24 cellular contexts compared by ENCODE assay signal in the genomic region with DNA sequence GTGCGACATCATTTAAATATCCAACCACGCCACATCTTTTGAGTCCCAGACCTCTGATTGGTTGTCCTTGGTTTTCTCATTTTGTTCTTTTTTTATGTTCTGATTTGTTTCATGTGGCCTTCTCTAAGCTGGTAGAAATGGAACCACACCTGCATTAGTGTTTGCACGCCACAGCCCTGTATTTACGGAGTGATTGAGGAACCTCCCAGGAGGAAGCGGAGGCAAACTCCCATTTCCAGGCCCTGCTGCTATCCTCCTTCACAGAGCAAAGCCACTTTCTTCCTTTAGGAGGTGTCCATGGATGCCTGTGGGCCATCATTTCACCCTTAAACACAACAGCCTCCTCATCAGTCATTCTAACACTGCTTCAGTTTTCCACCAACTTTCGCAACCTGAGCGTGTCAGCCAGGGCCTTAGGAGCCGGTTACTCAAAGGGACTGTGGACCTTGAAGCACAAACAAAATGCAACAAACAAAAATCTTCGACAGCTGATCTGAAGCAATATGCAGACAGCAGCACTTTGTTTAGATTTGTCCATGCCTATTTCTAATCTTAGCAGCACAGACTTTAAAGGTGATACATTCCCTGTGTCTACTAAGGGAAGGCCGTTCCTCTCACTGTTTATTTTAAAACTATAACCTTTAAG.
DNase-seq lines count a peak whose midpoint lies in the region; ATAC-seq and TF ChIP-seq lines count a peak whose summit lies in the region.
"Had no signal": no experiment of that assay in that cellular context is flagged by ENCODE, and none has a peak within 500 bp of the region (broad histone marks: within the 10 kb centered on the region; RNA-seq: fewer than 3 reads in every experiment).

No MANE protein-coding gene starts in this region.

- H4K20me1 ChIP-seq in mammary epithelial cell (ENCODE audit: insufficient read depth, low read length) (no peaks in the 10 kb centered on the region), neural progenitor cell (ENCODE audit: low read depth) (no peaks in the 10 kb centered on the region)
- H4K20me1 ChIP-seq: BLaER1 treated with 17β-estradiol and CSF1 and Interleukin-3, amounts not matched to agents 10 nM and 100 nM had no signal

- in situ Hi-C loops in mammary epithelial cell (cut with MboI; ENCODE audit: low sequenced_read_pairs in 2 of 2): no loop called here

- no peak for TF ChIP-seq POLR2A in sigmoid colon (IDR thresholded peaks at IDR 0.05)

- H3K27ac ChIP-seq in mammary epithelial cell (ENCODE audit: insufficient read depth, low read depth, low read length): no peak overlapping the region
- H3K27ac ChIP-seq in neural progenitor cell: no peak overlapping the region
- no peak overlapping the region for H3K27ac ChIP-seq in sigmoid colon
- H3K27ac ChIP-seq: BLaER1 treated with 17β-estradiol and CSF1 and Interleukin-3, amounts not matched to agents 10 nM and 100 nM; HL-60 had no signal

- no peak for TF ChIP-seq EP300 in sigmoid colon (IDR thresholded peaks at IDR 0.05)

- no peak for DNase-seq in HFFc6
- no peak for DNase-seq in mammary epithelial cell
- DNase-seq in left lobe of liver (ENCODE audit: low spot score): peak; percentile 82
- no peak for DNase-seq in neural progenitor cell (ENCODE audit: low spot score)
- DNase-seq in DMS53 (lab: John Stamatoyannopoulos, UW): no peak
- DNase-seq in sigmoid colon: no peak
- DNase-seq in GF-D8 (lab: John Stamatoyannopoulos, UW): no peak
- DNase-seq: AML-193; CD4-positive, alpha-beta memory T cell; COR-L47; GDM1; GOT3; HCEC 1CT; MG63; NCI-H1105 treated with DMSO at 0.1 percent for 48 hours; NCI-H146; NCI-H2029; NCI-H446 treated with DMSO at 0.1 percent for 48 hours; NCI-H526; SHP77 treated with DMSO at 0.1 percent for 48 hours had no signal

- H3K27me3 ChIP-seq in mammary epithelial cell (ENCODE audit: insufficient read depth, low read length): no peaks in the 10 kb centered on the region
- H3K27me3 ChIP-seq in neural progenitor cell: no peaks in the 10 kb centered on the region
- H3K27me3 ChIP-seq in sigmoid colon: no peaks in the 10 kb centered on the region
- H3K27me3 ChIP-seq: BLaER1 treated with 17β-estradiol and CSF1 and Interleukin-3, amounts not matched to agents 10 nM and 100 nM; MG63 had no signal

- H3K9me3 ChIP-seq in mammary epithelial cell (replicated peaks; ENCODE audit: insufficient read depth, low read length) (no peaks in the 10 kb centered on the region), neural progenitor cell (ENCODE audit: low read depth) (no peaks in the 10 kb centered on the region), sigmoid colon (no peaks in the 10 kb centered on the region)
- H3K9me3 ChIP-seq: BLaER1 treated with 17β-estradiol and CSF1 and Interleukin-3, amounts not matched to agents 10 nM and 100 nM; MG63 had no signal

- intact Hi-C loops in mammary epithelial cell (cut with micrococcal nuclease): no loop called here
- intact Hi-C loops in sigmoid colon (cut with DNase I): no loop called here

- H3K4me3 ChIP-seq in mammary epithelial cell (replicated peaks in 1 of 3; ENCODE audit: insufficient read depth in 1 of 3, low read depth in 2 of 3, low read length in 3 of 3): no peak overlapping the region
- no peak overlapping the region for H3K4me3 ChIP-seq in neural progenitor cell
- no peak overlapping the region for H3K4me3 ChIP-seq in sigmoid colon
- H3K4me3 ChIP-seq: BLaER1 treated with 17β-estradiol and CSF1 and Interleukin-3, amounts not matched to agents 10 nM and 100 nM; K562; MG63 had no signal

- H3K9ac ChIP-seq in mammary epithelial cell (ENCODE audit: insufficient read depth, low read length) (no peak overlapping the region), neural progenitor cell (no peak overlapping the region)
- H3K9ac ChIP-seq: BLaER1 treated with 17β-estradiol and CSF1 and Interleukin-3, amounts not matched to agents 10 nM and 100 nM had no signal

- WGBS in mammary epithelial cell (ENCODE audit: low coverage, missing lambda C conversion rate): 79% methylated on average over 9 of the region's 10 CpGs
- WGBS in sigmoid colon, 2 donors: 36 to 74% methylated on average over 10 of the region's 10 CpGs

- peaks cover 28% of the 10 kb centered on the region for H3K4me1 Mint-ChIP-seq in HFFc6 (ENCODE audit: low read depth)
- H3K4me1 Mint-ChIP-seq in neural progenitor cell: no peaks in the 10 kb centered on the region
- H3K4me1 Mint-ChIP-seq: CD4-positive, alpha-beta memory T cell had no signal

- no peaks in the 10 kb centered on the region for H3K79me2 ChIP-seq in mammary epithelial cell (ENCODE audit: insufficient read depth, low read length)
- H3K79me2 ChIP-seq in neural progenitor cell (ENCODE audit: low read depth): no peaks in the 10 kb centered on the region

- H2AFZ ChIP-seq in mammary epithelial cell (ENCODE audit: low read depth, low read length): peak overlapping the region; percentile 36
- peak overlapping the region; percentile 31 for H2AFZ ChIP-seq in neural progenitor cell (replicated peaks)

- CTCF ChIA-PET in mammary epithelial cell (lab: Charles Lee; ENCODE audit: low non-redundant PET): no interaction called here

- no TSS peak for BruUV-seq in mammary epithelial cell (replicated peaks; lab: Mats Ljungman, UMichigan)

- dilution Hi-C loops in mammary epithelial cell (cut with HindIII; ENCODE audit: low sequenced_read_pairs): no loop called here

- peak; percentile 75 for ATAC-seq in left lobe of liver
- ATAC-seq: K562, Panc1 had no signal

- no peaks in the 10 kb centered on the region for H3F3A ChIP-seq in neural progenitor cell (ENCODE audit: low read depth)

- no peaks in the 10 kb centered on the region for H3K36me3 Mint-ChIP-seq in HFFc6 (ENCODE audit: low read depth)
- no peaks in the 10 kb centered on the region for H3K36me3 Mint-ChIP-seq in neural progenitor cell
- H3K36me3 Mint-ChIP-seq: CD4-positive, alpha-beta memory T cell had no signal

- no peak overlapping the region for H3K4me2 ChIP-seq in mammary epithelial cell (ENCODE audit: insufficient read depth, low read depth, low read length)
- no peak overlapping the region for H3K4me2 ChIP-seq in neural progenitor cell
- H3K4me2 ChIP-seq: BLaER1 treated with 17β-estradiol and CSF1 and Interleukin-3, amounts not matched to agents 10 nM and 100 nM had no signal

- H3K4me1 ChIP-seq in mammary epithelial cell (ENCODE audit: insufficient read depth, low read length) (no peaks in the 10 kb centered on the region), neural progenitor cell (no peaks in the 10 kb centered on the region), sigmoid colon (no peaks in the 10 kb centered on the region)

- H3K27ac Mint-ChIP-seq in HFFc6: no peak overlapping the region
- no peak overlapping the region for H3K27ac Mint-ChIP-seq in neural progenitor cell
- H3K27ac Mint-ChIP-seq: CD4-positive, alpha-beta memory T cell had no signal

- H3K27me3 Mint-ChIP-seq in HFFc6 (ENCODE audit: insufficient read depth) (peaks cover 2% of the 10 kb centered on the region; the same call in 1 of the 2 replicates), neural progenitor cell (ENCODE audit: insufficient read depth, low read depth) (peaks cover 2% of the 10 kb centered on the region)

- H3K4me3 Mint-ChIP-seq in HFFc6 (peak overlapping the region; percentile 58; the same call in 1 of the 2 replicates), neural progenitor cell (no peak overlapping the region)
- H3K4me3 Mint-ChIP-seq: CD4-positive, alpha-beta memory T cell had no signal

- H3K36me3 ChIP-seq in mammary epithelial cell (ENCODE audit: insufficient read depth, low read length) (no peaks in the 10 kb centered on the region), neural progenitor cell (no peaks in the 10 kb centered on the region), sigmoid colon (no peaks in the 10 kb centered on the region)
- H3K36me3 ChIP-seq: BLaER1 treated with 17β-estradiol and CSF1 and Interleukin-3, amounts not matched to agents 10 nM and 100 nM; MG63 had no signal

- H3K9me3 Mint-ChIP-seq in HFFc6 (no peaks in the 10 kb centered on the region), neural progenitor cell (no peaks in the 10 kb centered on the region)

- TF ChIP-seq CTCF in HFFc6 (IDR thresholded peaks at IDR 0.05) (no peak), mammary epithelial cell (conservative IDR thresholded peaks at IDR 0.05 in 1 of 2, IDR thresholded peaks at IDR 0.05 in 1 of 2; ENCODE audit: extremely low read depth in 1 of 2, insufficient read depth in 1 of 2, low read depth in 1 of 2, low read length in 2 of 2) (no peak), neural progenitor cell (IDR thresholded peaks at IDR 0.05) (no peak), sigmoid colon (IDR thresholded peaks at IDR 0.05) (no peak)
